30 cellular contexts compared by ENCODE assay signal in genomic region chr4:35614120-35614519, GRCh38.
"Had no signal": no experiment of that assay in that cellular context is flagged by ENCODE, and none has a peak within 500 bp of the region (broad histone marks: within the 10 kb centered on the region; RNA-seq: fewer than 3 reads in every experiment).

No MANE protein-coding gene starts in this region.

- DNase-seq: activated effector memory CD4-positive, alpha-beta T cell treated with anti-CD3 and anti-CD28 coated beads, Interleukin-2, amount 50 U/mL, for 16 hours; activated effector memory CD4-positive, alpha-beta T cell treated with Interleukin-2 at 50 U/mL for 16 hours; activated gamma-delta T cell; activated gamma-delta T cell treated with Interleukin-2 at 50 U/mL for 16 hours; activated naive CD4-positive, alpha-beta T cell; activated naive CD4-positive, alpha-beta T cell treated with anti-CD3 and anti-CD28 coated beads for 36 hours; activated naive CD4-positive, alpha-beta T cell treated with anti-CD3 and anti-CD28 coated beads, Interleukin-2, amount 10 ng/mL, durations not matched to agents 7 days and 5 days; activated naive CD4-positive, alpha-beta T cell treated with anti-CD3 and anti-CD28 coated beads, Interleukin-2, amount 50 U/mL, for 16 hours; activated naive CD4-positive, alpha-beta T cell treated with Interleukin-2 at 50 U/mL for 16 hours; activated naive CD8-positive, alpha-beta T cell treated with anti-CD3 and anti-CD28 coated beads for 36 hours; activated naive CD8-positive, alpha-beta T cell treated with anti-CD3 and anti-CD28 coated beads, Interleukin-2, amount 10 ng/mL, durations not matched to agents 7 days and 5 days; activated naive CD8-positive, alpha-beta T cell treated with anti-CD3 and anti-CD28 coated beads, Interleukin-2, amount 50 U/mL, for 24 hours; activated T-cell treated with anti-CD3 and anti-CD28 coated beads, Interleukin-2, amount 50 U/mL, for 1 hour; activated T-cell treated with anti-CD3 and anti-CD28 coated beads, Interleukin-2, amount 50 U/mL, for 24 hours; activated T-cell treated with anti-CD3 and anti-CD28 coated beads, Interleukin-2, amount 50 U/mL, for 4 hours; activated T-cell treated with anti-CD3 and anti-CD28 coated beads, Interleukin-2, amount 50 U/mL, for 48 hours; activated T-cell treated with anti-CD3 and anti-CD28 coated beads, Interleukin-2, amount 50 U/mL, for 72 hours; adrenal gland; amniotic stem cell; amygdala; anterior cingulate cortex; aorta; body of pancreas; brain microvascular endothelial cell; caudate nucleus; central memory CD4-positive, alpha-beta T cell; cerebellar nuclear complex had no signal

- H3K36me3 ChIP-seq: adrenal gland, ascending aorta, brain microvascular endothelial cell, breast epithelium, cardiac muscle cell had no signal

- H3K9me3 ChIP-seq: adrenal gland, ascending aorta, body of pancreas, breast epithelium had no signal

- H3K27me3 ChIP-seq: adrenal gland, ascending aorta, body of pancreas, brain microvascular endothelial cell, breast epithelium, cardiac muscle cell had no signal

- H3K4me3 ChIP-seq: adrenal gland, ascending aorta, body of pancreas, breast epithelium, cardiac muscle cell had no signal

- H3K27ac ChIP-seq: adrenal gland, ascending aorta, body of pancreas, brain microvascular endothelial cell, breast epithelium, cardiac muscle cell had no signal
